8 cellular contexts compared by ENCODE assay signal in genomic region chr2:75710577-75711253, GRCh38. TPM values are rescaled to one million over a fixed set of nuclear protein-coding genes. Genes with fewer than 3 reads are reported as not detected.
DNase-seq lines count a peak whose midpoint lies in the region; ATAC-seq and TF ChIP-seq lines count a peak whose summit lies in the region.

GCFC2 (minus strand) TSS chr2:75710915; CDS start chr2:75710855, 60 bp downstream.

- peak within 1 kb of the TSS; percentile 44 to 85 for H3K27ac ChIP-seq in ovary
- H3K27ac ChIP-seq in thyroid gland = peak within 1 kb of the TSS; percentile 82 to 93 (median 91)

- peaks cover 6% of the 10 kb centered on the region for H3K4me1 Mint-ChIP-seq in glutamatergic neuron (ENCODE audit: low read depth, unreplicated experiment)

- TF ChIP-seq POLR2A in NB4 (IDR thresholded peaks at IDR 0.05; ENCODE audit: extremely low read depth, insufficient read length) (peak; percentile 17), ovary (IDR thresholded peaks at IDR 0.05) (no peak), thyroid gland (IDR thresholded peaks at IDR 0.05) (peak in 1 of 2 donors; percentile 78)

- peaks cover 2% of the 10 kb centered on the region for H3K27me3 Mint-ChIP-seq in glutamatergic neuron (ENCODE audit: unreplicated experiment)

- no peaks in the 10 kb centered on the region for H3K36me3 ChIP-seq in ovary
- no peaks in the 10 kb centered on the region for H3K36me3 ChIP-seq in thyroid gland

- WGBS in ovary, 3 donors = 0 to 2% (median 1%) methylated on average over 29 to 66 of the region's 66 CpGs
- WGBS in thyroid gland, 2 donors = 1 to 2% methylated on average over 14 to 55 of the region's 66 CpGs

- peaks cover 8 to 12% of the 10 kb centered on the region in 2 donors for H3K36me3 Mint-ChIP-seq in activated naive CD4-positive, alpha-beta T cell treated with anti-CD3 and anti-CD28 coated beads, Interleukin-2, amount 50 U/mL, for 72 hours
- H3K36me3 Mint-ChIP-seq in glutamatergic neuron (ENCODE audit: unreplicated experiment) = no peaks in the 10 kb centered on the region

- H3K4me3 Mint-ChIP-seq in glutamatergic neuron (ENCODE audit: unreplicated experiment) = peak within 1 kb of the TSS; percentile 95

- ATAC-seq in HG02571 (IDR thresholded peaks at IDR 0.05; ENCODE audit: unreplicated experiment) (peak; percentile 95), SK-N-SH treated with all-trans-retinoic acid at 6 μM for 48 hours (peak; percentile 93)
- ATAC-seq in activated naive CD4-positive, alpha-beta T cell treated with anti-CD3 and anti-CD28 coated beads, Interleukin-2, amount 50 U/mL, for 72 hours = peak; percentile 89 to 93

- H3K4me3 ChIP-seq in NB4 (ENCODE audit: low read depth, low read length) = peak within 1 kb of the TSS; percentile 76
- peak within 1 kb of the TSS; percentile 68 for H3K4me3 ChIP-seq in ovary
- H3K4me3 ChIP-seq in thyroid gland (replicated peaks in 1 of 3) = peak within 1 kb of the TSS; percentile 35 to 86 (median 61)

- H3K9me3 ChIP-seq in ovary (no peaks in the 10 kb centered on the region), thyroid gland (no peaks in the 10 kb centered on the region)

- intact Hi-C loops in ovary (cut with DNase I) = no loop called here
- intact Hi-C loops in thyroid gland (cut with DNase I) = no loop called here

- DNase-seq in GM10266 (ENCODE audit: extremely low spot score) = peak; percentile 94
- peak; percentile 92 for DNase-seq in NB4 (ENCODE audit: low read depth)
- DNase-seq in activated naive CD4-positive, alpha-beta T cell treated with anti-CD3 and anti-CD28 coated beads, Interleukin-2, amount 50 U/mL, for 72 hours (ENCODE audit: low spot score in 2 of 2) = peak; percentile 81 to 93
- DNase-seq in glutamatergic neuron = peak; percentile 87
- DNase-seq in ovary = peak; percentile 86 to 92 (median 88)
- DNase-seq in thyroid gland = peak; percentile 91 to 94

- no peaks in the 10 kb centered on the region for H3K27me3 ChIP-seq in ovary
- no peaks in the 10 kb centered on the region for H3K27me3 ChIP-seq in thyroid gland

- peak; percentile 43 for TF ChIP-seq CTCF in GM10266 (IDR thresholded peaks at IDR 0.05; ENCODE audit: control insufficient read depth, insufficient read depth, low read depth, missing control alignments)
- TF ChIP-seq CTCF in NB4 (IDR thresholded peaks at IDR 0.05; ENCODE audit: low read depth, low read length) = peak; percentile 6
- TF ChIP-seq CTCF in glutamatergic neuron (IDR thresholded peaks at IDR 0.05; ENCODE audit: partially characterized antibody, unreplicated experiment) = peak; percentile 34
- TF ChIP-seq CTCF in ovary (IDR thresholded peaks at IDR 0.05) = peak; percentile 29 to 55 (median 37)
- TF ChIP-seq CTCF in thyroid gland (IDR thresholded peaks at IDR 0.05) = peak in 4 of 6 experiments; percentile 6 to 45 (median 29)

- peak within 1 kb of the TSS; percentile 93 to 98 for H3K27ac Mint-ChIP-seq in activated naive CD4-positive, alpha-beta T cell treated with anti-CD3 and anti-CD28 coated beads, Interleukin-2, amount 50 U/mL, for 72 hours
- peak within 1 kb of the TSS; percentile 98 for H3K27ac Mint-ChIP-seq in glutamatergic neuron (ENCODE audit: unreplicated experiment)

- no peaks in the 10 kb centered on the region for H3K9me3 Mint-ChIP-seq in activated naive CD4-positive, alpha-beta T cell treated with anti-CD3 and anti-CD28 coated beads, Interleukin-2, amount 50 U/mL, for 72 hours
- peaks cover 14% of the 10 kb centered on the region for H3K9me3 Mint-ChIP-seq in glutamatergic neuron (ENCODE audit: unreplicated experiment)

- H3K4me1 ChIP-seq in ovary (ENCODE audit: insufficient read depth) (peaks cover 1% of the 10 kb centered on the region), thyroid gland (peaks cover 9 to 15% of the 10 kb centered on the region in 2 donors)

- no peak for TF ChIP-seq EP300 in ovary (IDR thresholded peaks at IDR 0.05)

TF ChIP-seq in SK-N-SH treated with all-trans-retinoic acid at 6 μM for 48 hours, 23 proteins besides CTCF, POLR2A, EP300 and RAD21:
- peak; percentile 63; the same call in 1 of the 2 replicates for TF ChIP-seq CSDC2 (CRISPR knock-in tag; IDR thresholded peaks at IDR 0.05)
- TF ChIP-seq ZFP3 (CRISPR knock-in tag; IDR thresholded peaks at IDR 0.05) = 0 out of 2 replicates have a peak, but pooled peaks have one; percentile 54
- no peak for TF ChIP-seq POU6F1 (CRISPR knock-in tag; IDR thresholded peaks at IDR 0.05; ENCODE audit: borderline replicate concordance, low read depth)
- TF ChIP-seq TSHZ2 (CRISPR knock-in tag; IDR thresholded peaks at IDR 0.05) = peak; percentile 60
- 0 out of 2 replicates have a peak, but pooled peaks have one; percentile 10 for TF ChIP-seq ISL1 (CRISPR knock-in tag; IDR thresholded peaks at IDR 0.05)

RNA-seq across cellular contexts. Expression of gene GCFC2, which starts in this region (rescaled TPM):
- total RNA-seq in activated naive CD4-positive, alpha-beta T cell treated with anti-CD3 and anti-CD28 coated beads, Interleukin-2, amount 50 U/mL, for 72 hours = 10 to 100 TPM; 24.8 to 27.3 TPM
- 12.9 TPM for total RNA-seq in glutamatergic neuron (ENCODE audit: unreplicated experiment)
- 10 to 100 TPM; 23.7 to 40.5 (median 24.6) TPM for total RNA-seq in ovary
- polyA plus RNA-seq in ovary = 10 to 100 TPM; 15.8 to 16.9 TPM
- total RNA-seq in thyroid gland = 10 to 100 TPM; 38.2 to 47.8 (median 43.0) TPM

Comparison
In these comparisons a context has a peak if more than half of its experiments do, and no peak if none do; other contexts are left out.
1. Peak in every context shown above with its lines: DNase-seq, ATAC-seq, H3K4me3 ChIP-seq and H3K27ac ChIP-seq.